ENCODE assay signal across 8 cellular contexts in the genomic region with DNA sequence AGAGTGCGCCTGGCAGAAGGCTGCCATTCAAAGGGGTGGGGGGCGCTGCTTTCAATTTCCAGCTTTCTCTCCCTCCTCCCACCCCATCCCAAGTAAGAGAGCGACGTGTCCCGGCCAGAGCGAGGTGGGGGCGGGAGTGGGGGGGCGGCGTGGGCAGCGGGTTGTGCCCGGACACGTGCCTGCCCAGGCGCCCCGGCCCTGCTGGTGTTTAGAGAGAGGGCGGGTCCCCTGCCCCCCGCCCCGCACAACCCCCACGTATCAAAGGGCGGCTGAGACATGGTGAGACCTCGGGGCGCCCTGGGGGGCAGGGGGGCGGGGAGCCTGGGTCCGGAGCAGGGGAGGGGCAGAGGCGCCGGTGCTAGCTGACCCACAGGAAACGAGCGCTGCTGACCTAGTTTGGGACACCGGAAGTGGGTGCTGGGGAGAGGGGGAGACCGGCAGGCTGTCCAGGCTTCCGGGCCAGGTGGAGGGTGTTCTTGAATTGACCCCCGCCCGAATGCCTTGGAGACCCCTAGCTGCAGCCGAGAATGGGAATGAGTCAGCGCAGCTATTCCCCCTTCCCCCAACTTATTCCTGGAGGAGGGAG. TPM values are rescaled to one million over a fixed set of nuclear protein-coding genes. Genes with fewer than 3 reads are reported as not detected.
A peak's percentile ranks its signal among the peaks of the same experiment; 100 is the strongest.
DNase-seq lines count a peak whose midpoint lies in the region; TF ChIP-seq lines count a peak whose summit lies in the region.

No MANE protein-coding gene starts in this region.

- peak overlapping the region; percentile 89 to 95 (median 89) for H3K4me3 ChIP-seq in breast epithelium
- peak overlapping the region; percentile 90 for H3K4me3 ChIP-seq in skeletal muscle satellite cell (ENCODE audit: low read length)

- intact Hi-C loops in breast epithelium (cut with DNase I; ENCODE audit: low total_unique reads) = no loop called here

- peak overlapping the region; percentile 95 for H3K4me2 ChIP-seq in skeletal muscle satellite cell (ENCODE audit: low read length)

- no peak for TF ChIP-seq POLR2A in breast epithelium (IDR thresholded peaks at IDR 0.05)

- peak overlapping the region; percentile 85 for H3K9ac ChIP-seq in skeletal muscle satellite cell (ENCODE audit: low read depth, low read length)

- TF ChIP-seq CTCF in breast epithelium (IDR thresholded peaks at IDR 0.05) = no peak

- no peaks in the 10 kb centered on the region for H3K27me3 ChIP-seq in breast epithelium
- no peaks in the 10 kb centered on the region for H3K27me3 ChIP-seq in skeletal muscle satellite cell (ENCODE audit: control insufficient read depth, insufficient read depth, low read length)

- peaks cover 20 to 42% of the 10 kb centered on the region in 2 donors for H3K4me1 ChIP-seq in breast epithelium
- H3K4me1 ChIP-seq in skeletal muscle satellite cell (ENCODE audit: control insufficient read depth, insufficient read depth, low read length) = peaks cover 58% of the 10 kb centered on the region

- DNase-seq in NCI-H146 (lab: John Stamatoyannopoulos, UW) = peak; percentile 40
- no peak for DNase-seq in NCI-H146 treated with DMSO at 0.1 percent for 48 hours (lab: John Stamatoyannopoulos, UW; ENCODE audit: unreplicated experiment)
- DNase-seq in NCI-H774 (lab: John Stamatoyannopoulos, UW) = peak; percentile 36
- no peak for DNase-seq in breast epithelium (ENCODE audit: low spot score in 2 of 2)
- peak; percentile 41 for DNase-seq in iris pigment epithelial cell (ENCODE audit: low read depth)
- DNase-seq in activated gamma-delta T cell treated with Interleukin-2 at 50 U/mL for 16 hours = no peak
- no peak for DNase-seq in NK-92 treated with Interleukin-12 subunit alpha and Interleukin-12 subunit beta, amount 100 ng/mL, for 24 hours (lab: John Stamatoyannopoulos, UW)

- H3K9me3 ChIP-seq in breast epithelium = no peaks in the 10 kb centered on the region
- H3K9me3 ChIP-seq in skeletal muscle satellite cell (replicated peaks; ENCODE audit: low read length) = no peaks in the 10 kb centered on the region

- no peaks in the 10 kb centered on the region for H3K36me3 ChIP-seq in breast epithelium
- H3K36me3 ChIP-seq in skeletal muscle satellite cell (ENCODE audit: insufficient read depth, low read length) = peaks cover 15% of the 10 kb centered on the region

- peak overlapping the region; percentile 98 to 99 for H3K27ac ChIP-seq in breast epithelium

RNA-seq across cellular contexts. Expression of gene ZBTB7B, which starts 1.3 kb away (rescaled TPM):
- total RNA-seq in breast epithelium = 10 to 100 TPM; 45.6 to 82.5 (median 53.4) TPM
- 13.9 and 18.1 TPM in 2 replicates for total RNA-seq in skeletal muscle satellite cell (2012; rRNA removed)

RNA-seq across cellular contexts. Expression of gene LENEP, which starts 10.5 kb away (rescaled TPM):
- not detected for total RNA-seq in breast epithelium
- 0.87 and 1.3 TPM in 2 replicates for total RNA-seq in skeletal muscle satellite cell (2012; rRNA removed)

RNA-seq across cellular contexts. Expression of gene FLAD1, which starts 20.7 kb away (rescaled TPM):
- total RNA-seq in breast epithelium = 10 to 100 TPM; 27.0 to 42.7 (median 39.3) TPM
- 26.9 and 27.1 TPM in 2 replicates for total RNA-seq in skeletal muscle satellite cell (2012; rRNA removed)

RNA-seq across cellular contexts. Expression of gene CKS1B, which starts 29.4 kb away (rescaled TPM):
- total RNA-seq in breast epithelium = 100 to 1,000 TPM in 1 of 3 donors, 10 to 100 TPM in 2; 44.6 to 104 (median 47.3) TPM
- total RNA-seq in skeletal muscle satellite cell (2012; rRNA removed) = 51.0 and 66.0 TPM in 2 replicates

RNA-seq across cellular contexts. Expression of gene DCST2, which starts 29.7 kb away (rescaled TPM):
- 1 to 10 TPM in 2 of 3 donors, under 1 TPM in 1; 0.48 to 4.4 (median 3.3) TPM for total RNA-seq in breast epithelium
- not detected in 2 replicates for total RNA-seq in skeletal muscle satellite cell (2012; rRNA removed)

Comparison
In these comparisons a context has a peak if more than half of its experiments do, and no peak if none do; other contexts are left out.
1. DNase-seq: peak in NCI-H146 (single experiment), NCI-H774 (single experiment) and iris pigment epithelial cell (single experiment); none in NCI-H146 treated with DMSO at 0.1 percent for 48 hours (single experiment), breast epithelium (0 of 2), activated gamma-delta T cell treated with Interleukin-2 at 50 U/mL for 16 hours (single experiment) and NK-92 treated with Interleukin-12 subunit alpha and Interleukin-12 subunit beta, amount 100 ng/mL, for 24 hours (single experiment).